ENCODE assay signal across 11 cellular contexts in genomic region chr7:23014681-23015080, GRCh38. TPM values are rescaled to one million over a fixed set of nuclear protein-coding genes. Genes with fewer than 3 reads are reported as not detected.
DNase-seq lines count a peak whose midpoint lies in the region; ATAC-seq, FAIRE-seq and TF ChIP-seq lines count a peak whose summit lies in the region.
"Had no signal": no experiment of that assay in that cellular context is flagged by ENCODE, and none has a peak within 500 bp of the region (broad histone marks: within the 10 kb centered on the region; RNA-seq: fewer than 3 reads in every experiment).

No MANE protein-coding gene starts in this region.

- CTCF ChIA-PET in T-cell (lab: Charles Lee) = interaction anchor here in 1 of 2 donors (1.1 to 1.6 kb wide), 2 partner anchors 9 to 11 kb away, joined by 4 to 5 read pairs; no protein-coding TSS in a partner anchor

- H3K27ac ChIP-seq in heart left ventricle = peak overlapping the region in 2 of 12 donors; percentile 25 to 44
- no peak overlapping the region for H3K27ac ChIP-seq in fibroblast of lung (ENCODE audit: insufficient read depth, low read length)
- H3K27ac ChIP-seq in thoracic aorta = no peak overlapping the region
- H3K27ac ChIP-seq: ascending aorta had no signal

- H2AFZ ChIP-seq in fibroblast of lung (ENCODE audit: low read length) = peak overlapping the region; percentile 11

- H3K36me3 ChIP-seq in heart left ventricle (no peaks in the 10 kb centered on the region), fibroblast of lung (ENCODE audit: control insufficient read depth, insufficient read depth, low read length) (no peaks in the 10 kb centered on the region), thoracic aorta (no peaks in the 10 kb centered on the region)
- H3K36me3 ChIP-seq: ascending aorta, neutrophil had no signal

- ATAC-seq in heart left ventricle (no peak), Right ventricle myocardium superior (ENCODE audit: poor library complexity) (no peak), T-cell (replicated peaks in 1 of 4) (no peak), thoracic aorta (ENCODE audit: insufficient number of reproducible peaks, low FRiP score, low read depth) (no peak), GM19351 (IDR thresholded peaks at IDR 0.05; ENCODE audit: unreplicated experiment) (no peak)

- H3K9me3 ChIP-seq in heart left ventricle (no peaks in the 10 kb centered on the region), fibroblast of lung (ENCODE audit: control insufficient read depth, insufficient read depth, low read depth, low read length) (no peaks in the 10 kb centered on the region), thoracic aorta (no peaks in the 10 kb centered on the region)
- H3K9me3 ChIP-seq: ascending aorta, neutrophil, tibial artery had no signal

- no peaks in the 10 kb centered on the region for H3K27me3 ChIP-seq in heart left ventricle
- no peaks in the 10 kb centered on the region for H3K27me3 ChIP-seq in fibroblast of lung (ENCODE audit: control insufficient read depth, insufficient read depth, low read length)
- H3K27me3 ChIP-seq in thoracic aorta (replicated peaks; ENCODE audit: insufficient read depth) = no peaks in the 10 kb centered on the region
- H3K27me3 ChIP-seq: ascending aorta, tibial artery had no signal

- no peaks in the 10 kb centered on the region for H3K9me3 Mint-ChIP-seq in T-cell

- peak overlapping the region in 1 of 3 donors; percentile 28 for H3K4me3 Mint-ChIP-seq in T-cell

- H3K4me3 ChIP-seq in heart left ventricle (peak overlapping the region in 8 of 12 donors; percentile 28 to 90 (median 82)), fibroblast of lung (replicated peaks in 1 of 4; ENCODE audit: control extremely low read depth in 1 of 4, insufficient read depth in 1 of 4, low read depth in 3 of 4, low read length in 4 of 4) (peak overlapping the region in 1 of 4 experiments; percentile 11), thoracic aorta (peak overlapping the region; percentile 94)

- H3K4me1 ChIP-seq in heart left ventricle (peaks cover 2 to 76% (median 29%) of the 10 kb centered on the region in 12 donors), fibroblast of lung (ENCODE audit: control insufficient read depth, extremely low read depth, insufficient read depth, low read length) (peaks cover 3% of the 10 kb centered on the region), thoracic aorta (ENCODE audit: control insufficient read depth in 1 of 2, low read depth in 2 of 2) (peaks cover 32 to 64% of the 10 kb centered on the region in 2 donors)

- no peaks in the 10 kb centered on the region for H4K20me1 ChIP-seq in fibroblast of lung (ENCODE audit: control insufficient read depth, extremely low read depth, insufficient read depth, low read length)

- no peak overlapping the region for H3K9ac ChIP-seq in fibroblast of lung (ENCODE audit: insufficient read depth, low read length)

- DNase-seq in heart left ventricle (no peak), Right ventricle myocardium superior (no peak), T-cell (no peak), fibroblast of lung (ENCODE audit: low read depth in 2 of 2) (no peak), thoracic aorta (ENCODE audit: low spot score) (no peak), DMS 273 treated with DMSO at 0.1 percent for 48 hours (lab: John Stamatoyannopoulos, UW) (no peak), RCC 7860 (ENCODE audit: low spot score) (no peak)

- H3K4me1 Mint-ChIP-seq in T-cell = peaks cover 9 to 36% (median 20%) of the 10 kb centered on the region in 3 donors

- WGBS in heart left ventricle, 4 donors = 65 to 76% (median 70%) methylated on average over 2 of the region's 2 CpGs

- FAIRE-seq in RCC 7860 (lab: Jason Lieb, UNC) = no peak

- TF ChIP-seq CTCF in heart left ventricle (IDR thresholded peaks at IDR 0.05) (no peak), fibroblast of lung (conservative IDR thresholded peaks at IDR 0.05 in 1 of 2, IDR thresholded peaks at IDR 0.05 in 1 of 2; ENCODE audit: low read depth in 1 of 2, low read length in 2 of 2) (no peak), thoracic aorta (IDR thresholded peaks at IDR 0.05) (no peak)

- H3K27ac Mint-ChIP-seq in T-cell = peak overlapping the region; percentile 81 to 94

- H3K27me3 Mint-ChIP-seq in T-cell = no peaks in the 10 kb centered on the region

- no peaks in the 10 kb centered on the region for H3K36me3 Mint-ChIP-seq in T-cell

- H3K4me2 ChIP-seq in fibroblast of lung (ENCODE audit: extremely low read depth, insufficient read depth, low read length) = no peak overlapping the region

- POLR2A ChIA-PET in T-cell (lab: Charles Lee) = interaction anchor here in 1 of 2 donors (0.5 kb wide), 1 partner anchor 11 kb away, joined by 4 read pairs; no protein-coding TSS in a partner anchor

- H3K79me2 ChIP-seq in fibroblast of lung (ENCODE audit: control insufficient read depth, insufficient read depth, low read length) = peaks cover 42% of the 10 kb centered on the region

- intact Hi-C loops in heart left ventricle (cut with DNase I) = loop anchor here in 5 of 10 donors (2.0 to 10.0 kb wide), 7 partner anchors 40 to 170 kb away; partner anchors contain the start of gene NUP42 (in 1 of the 5)
- intact Hi-C loops in Right ventricle myocardium superior (cut with DNase I) = loop anchor here (5.0 kb wide), 1 partner anchor 157 kb away; no protein-coding TSS in a partner anchor

- TF ChIP-seq POLR2A in heart left ventricle (IDR thresholded peaks at IDR 0.05) = no peak

RNA-seq across cellular contexts. Expression of gene HYCC1, which starts 0.8 kb away (rescaled TPM):
- 10 to 100 TPM; 31.4 to 48.2 (median 35.6) TPM for total RNA-seq in heart left ventricle
- 10 to 100 TPM in 1 of 2 donors, 1 to 10 TPM in 1; 6.1 to 24.6 TPM for polyA plus RNA-seq in heart left ventricle
- 35.0 TPM for total RNA-seq in Right ventricle myocardium superior
- 10 to 100 TPM; 16.0 to 25.7 (median 23.0) TPM for total RNA-seq in T-cell
- total RNA-seq in fibroblast of lung = 168 and 197 TPM in 2 replicates
- 211 and 215 TPM in 2 replicates for polyA plus RNA-seq in fibroblast of lung
- 108 and 112 TPM in 2 replicates for polyA plus RNA-seq in fibroblast of lung (2012)
- polyA minus RNA-seq in fibroblast of lung (ENCODE audit: low replicate concordance) = 22.5 and 37.1 TPM in 2 replicates
- total RNA-seq in thoracic aorta = 100 to 1,000 TPM in 1 of 2 donors, 10 to 100 TPM in 1; 82.2 to 157 TPM
